ENCODE assay signal across 21 cellular contexts in the genomic region with DNA sequence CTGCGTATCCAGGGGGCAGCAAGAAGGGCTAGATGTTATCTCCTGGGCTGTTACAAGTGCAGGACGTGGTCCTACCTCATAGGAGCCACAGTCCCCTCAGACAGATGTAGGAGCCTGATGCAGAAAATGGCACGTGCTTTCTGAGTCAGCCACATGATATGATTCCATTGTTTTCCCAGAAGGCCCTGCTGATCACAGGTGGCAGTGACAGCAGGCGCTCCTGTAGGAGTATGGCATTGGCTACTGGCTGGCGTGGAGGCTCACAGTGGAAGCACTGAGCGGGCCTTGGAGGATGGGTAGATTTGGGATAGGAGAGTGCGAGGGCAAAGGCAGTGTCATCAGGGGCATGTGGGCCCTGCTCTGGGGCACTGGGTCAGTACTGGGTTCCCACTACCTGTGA. TPM values are rescaled to one million over a fixed set of nuclear protein-coding genes. Genes with fewer than 3 reads are reported as not detected.
A peak's percentile ranks its signal among the peaks of the same experiment; 100 is the strongest.
DNase-seq lines count a peak whose midpoint lies in the region; ATAC-seq and TF ChIP-seq lines count a peak whose summit lies in the region.
"Had no signal": no experiment of that assay in that cellular context is flagged by ENCODE, and none has a peak within 500 bp of the region (broad histone marks: within the 10 kb centered on the region; RNA-seq: fewer than 3 reads in every experiment).

No MANE protein-coding gene starts in this region.

- intact Hi-C loops in activated CD8-positive, alpha-beta T cell treated with anti-CD3 and anti-CD28 coated beads for 36 hours (cut with micrococcal nuclease): no loop called here
- intact Hi-C loops in CD4-positive, alpha-beta memory T cell (cut with micrococcal nuclease): no loop called here
- intact Hi-C loops in activated CD4-positive, alpha-beta memory T cell treated with anti-CD3 and anti-CD28 coated beads for 36 hours (cut with micrococcal nuclease): no loop called here
- intact Hi-C loops in naive thymus-derived CD4-positive, alpha-beta T cell (cut with micrococcal nuclease): no loop called here

- CTCF ChIA-PET in activated CD8-positive, alpha-beta T cell treated with anti-CD3 and anti-CD28 coated beads, Interleukin-2, amount 10 ng/mL, durations not matched to agents 7 days and 5 days (lab: Charles Lee): no interaction called here
- CTCF ChIA-PET in activated CD8-positive, alpha-beta T cell treated with anti-CD3 and anti-CD28 coated beads for 36 hours (lab: Charles Lee): no interaction called here
- CTCF ChIA-PET in CD4-positive, alpha-beta memory T cell (lab: Charles Lee; ENCODE audit: partially characterized antibody): no interaction called here
- CTCF ChIA-PET in activated CD4-positive, alpha-beta memory T cell treated with anti-CD3 and anti-CD28 coated beads for 36 hours (lab: Charles Lee): no interaction called here
- CTCF ChIA-PET in naive thymus-derived CD4-positive, alpha-beta T cell (lab: Charles Lee): no interaction called here

- H3K27ac ChIP-seq in CD4-positive, alpha-beta memory T cell (ENCODE audit: low read depth, low read length): no peak overlapping the region
- H3K27ac ChIP-seq in naive thymus-derived CD4-positive, alpha-beta T cell (ENCODE audit: low read depth, low read length): peak overlapping the region; percentile 26
- H3K27ac ChIP-seq: gastroesophageal sphincter had no signal

- peaks cover 38% of the 10 kb centered on the region for H3K4me1 ChIP-seq in CD4-positive, alpha-beta memory T cell (ENCODE audit: insufficient read depth, low read length)
- peaks cover 37 to 55% of the 10 kb centered on the region in 2 donors for H3K4me1 ChIP-seq in naive thymus-derived CD4-positive, alpha-beta T cell (ENCODE audit: control insufficient read depth in 2 of 2, insufficient read depth in 2 of 2, low read length in 2 of 2)

- H3K4me3 ChIP-seq in CD4-positive, alpha-beta memory T cell (ENCODE audit: low read length in 2 of 2): no peak overlapping the region
- H3K4me3 ChIP-seq in naive thymus-derived CD4-positive, alpha-beta T cell (ENCODE audit: low read length): no peak overlapping the region
- H3K4me3 ChIP-seq: gastroesophageal sphincter had no signal

- in situ Hi-C loops in GM13976 (cut with MboI; ENCODE audit: low sequenced_read_pairs, unreplicated experiment): no loop called here

- no peak overlapping the region for H3K4me3 Mint-ChIP-seq in activated CD8-positive, alpha-beta T cell treated with anti-CD3 and anti-CD28 coated beads, Interleukin-2, amount 10 ng/mL, durations not matched to agents 7 days and 5 days
- no peak overlapping the region for H3K4me3 Mint-ChIP-seq in activated CD8-positive, alpha-beta T cell treated with anti-CD3 and anti-CD28 coated beads for 36 hours
- no peak overlapping the region for H3K4me3 Mint-ChIP-seq in CD4-positive, alpha-beta memory T cell
- no peak overlapping the region for H3K4me3 Mint-ChIP-seq in activated CD4-positive, alpha-beta memory T cell treated with anti-CD3 and anti-CD28 coated beads for 36 hours
- peak overlapping the region in 1 of 10 donors; percentile 16 for H3K4me3 Mint-ChIP-seq in naive thymus-derived CD4-positive, alpha-beta T cell
- H3K4me3 Mint-ChIP-seq: activated T-cell treated with anti-CD3 and anti-CD28 coated beads, Interleukin-2, amount 50 U/mL, for 4 hours; IgD-negative memory B cell; type B pancreatic cell had no signal

- H3K27ac Mint-ChIP-seq in activated CD8-positive, alpha-beta T cell treated with anti-CD3 and anti-CD28 coated beads, Interleukin-2, amount 10 ng/mL, durations not matched to agents 7 days and 5 days: peak overlapping the region; percentile 16
- no peak overlapping the region for H3K27ac Mint-ChIP-seq in activated CD8-positive, alpha-beta T cell treated with anti-CD3 and anti-CD28 coated beads for 36 hours
- peak overlapping the region in 5 of 7 donors; percentile 29 to 88 (median 57) for H3K27ac Mint-ChIP-seq in CD4-positive, alpha-beta memory T cell
- H3K27ac Mint-ChIP-seq in activated CD4-positive, alpha-beta memory T cell treated with anti-CD3 and anti-CD28 coated beads for 36 hours: peak overlapping the region; percentile 58
- H3K27ac Mint-ChIP-seq in naive thymus-derived CD4-positive, alpha-beta T cell: peak overlapping the region in 8 of 9 donors; percentile 14 to 86 (median 68)
- H3K27ac Mint-ChIP-seq: IgD-negative memory B cell, type B pancreatic cell had no signal

- H3K27me3 ChIP-seq in CD4-positive, alpha-beta memory T cell (ENCODE audit: insufficient read depth, low read length): no peaks in the 10 kb centered on the region
- H3K27me3 ChIP-seq in naive thymus-derived CD4-positive, alpha-beta T cell (ENCODE audit: control insufficient read depth in 2 of 2, insufficient read depth in 2 of 2, low read length in 2 of 2): no peaks in the 10 kb centered on the region
- H3K27me3 ChIP-seq: gastroesophageal sphincter had no signal

- POLR2A ChIA-PET in activated CD8-positive, alpha-beta T cell treated with anti-CD3 and anti-CD28 coated beads, Interleukin-2, amount 10 ng/mL, durations not matched to agents 7 days and 5 days (lab: Charles Lee): no interaction called here
- POLR2A ChIA-PET in activated CD8-positive, alpha-beta T cell treated with anti-CD3 and anti-CD28 coated beads for 36 hours (lab: Charles Lee): interaction anchor here (0.6 to 1.7 kb wide), 2 partner anchors 10 to 21 kb away, joined by 3 to 7 read pairs; no protein-coding TSS in a partner anchor
- POLR2A ChIA-PET in CD4-positive, alpha-beta memory T cell (lab: Charles Lee; ENCODE audit: partially characterized antibody): interaction anchor here (2.2 kb wide), 1 partner anchor 9 kb away, joined by 7 read pairs; no protein-coding TSS in a partner anchor
- POLR2A ChIA-PET in activated CD4-positive, alpha-beta memory T cell treated with anti-CD3 and anti-CD28 coated beads for 36 hours (lab: Charles Lee): no interaction called here
- POLR2A ChIA-PET in naive thymus-derived CD4-positive, alpha-beta T cell (lab: Charles Lee): interaction anchor here (1.2 kb wide), 1 partner anchor 20 kb away, joined by 3 read pairs; no protein-coding TSS in a partner anchor

- no peak for TF ChIP-seq CTCF in activated CD8-positive, alpha-beta T cell treated with anti-CD3 and anti-CD28 coated beads for 36 hours (IDR thresholded peaks at IDR 0.05)
- TF ChIP-seq CTCF in GM13976 (IDR thresholded peaks at IDR 0.05; ENCODE audit: borderline replicate concordance, control extremely low read depth, extremely low read depth, insufficient read depth, missing control alignments): no peak

- no peaks in the 10 kb centered on the region for H3K27me3 Mint-ChIP-seq in activated CD8-positive, alpha-beta T cell treated with anti-CD3 and anti-CD28 coated beads, Interleukin-2, amount 10 ng/mL, durations not matched to agents 7 days and 5 days (ENCODE audit: low read depth)
- no peaks in the 10 kb centered on the region for H3K27me3 Mint-ChIP-seq in activated CD8-positive, alpha-beta T cell treated with anti-CD3 and anti-CD28 coated beads for 36 hours
- H3K27me3 Mint-ChIP-seq in CD4-positive, alpha-beta memory T cell: no peaks in the 10 kb centered on the region
- no peaks in the 10 kb centered on the region for H3K27me3 Mint-ChIP-seq in activated CD4-positive, alpha-beta memory T cell treated with anti-CD3 and anti-CD28 coated beads for 36 hours
- no peaks in the 10 kb centered on the region for H3K27me3 Mint-ChIP-seq in naive thymus-derived CD4-positive, alpha-beta T cell
- H3K27me3 Mint-ChIP-seq: IgD-negative memory B cell, type B pancreatic cell had no signal

- H3K9me3 Mint-ChIP-seq in activated CD8-positive, alpha-beta T cell treated with anti-CD3 and anti-CD28 coated beads, Interleukin-2, amount 10 ng/mL, durations not matched to agents 7 days and 5 days (ENCODE audit: insufficient read depth): no peaks in the 10 kb centered on the region
- no peaks in the 10 kb centered on the region for H3K9me3 Mint-ChIP-seq in activated CD8-positive, alpha-beta T cell treated with anti-CD3 and anti-CD28 coated beads for 36 hours
- no peaks in the 10 kb centered on the region for H3K9me3 Mint-ChIP-seq in CD4-positive, alpha-beta memory T cell
- H3K9me3 Mint-ChIP-seq in activated CD4-positive, alpha-beta memory T cell treated with anti-CD3 and anti-CD28 coated beads for 36 hours: no peaks in the 10 kb centered on the region
- no peaks in the 10 kb centered on the region for H3K9me3 Mint-ChIP-seq in naive thymus-derived CD4-positive, alpha-beta T cell
- H3K9me3 Mint-ChIP-seq: activated T-cell treated with anti-CD3 and anti-CD28 coated beads, Interleukin-2, amount 50 U/mL, for 4 hours; IgD-negative memory B cell; type B pancreatic cell had no signal

- H3K36me3 Mint-ChIP-seq in activated CD8-positive, alpha-beta T cell treated with anti-CD3 and anti-CD28 coated beads, Interleukin-2, amount 10 ng/mL, durations not matched to agents 7 days and 5 days (ENCODE audit: low read depth): peaks cover 86% of the 10 kb centered on the region
- H3K36me3 Mint-ChIP-seq in activated CD8-positive, alpha-beta T cell treated with anti-CD3 and anti-CD28 coated beads for 36 hours (ENCODE audit: low read depth): peaks cover 59% of the 10 kb centered on the region
- H3K36me3 Mint-ChIP-seq in CD4-positive, alpha-beta memory T cell: peaks cover 53 to 71% of the 10 kb centered on the region in 2 donors
- peaks cover 50% of the 10 kb centered on the region for H3K36me3 Mint-ChIP-seq in activated CD4-positive, alpha-beta memory T cell treated with anti-CD3 and anti-CD28 coated beads for 36 hours
- peaks cover 6 to 63% (median 36%) of the 10 kb centered on the region in 5 donors for H3K36me3 Mint-ChIP-seq in naive thymus-derived CD4-positive, alpha-beta T cell

- H3K36me3 ChIP-seq in CD4-positive, alpha-beta memory T cell (ENCODE audit: insufficient read depth, low read length): peaks cover 69% of the 10 kb centered on the region
- H3K36me3 ChIP-seq in naive thymus-derived CD4-positive, alpha-beta T cell (ENCODE audit: control insufficient read depth in 2 of 3, insufficient read depth in 3 of 3, low read length in 3 of 3): peaks cover 26 to 71% (median 48%) of the 10 kb centered on the region in 3 experiments

- no peak for ATAC-seq in activated CD8-positive, alpha-beta T cell treated with anti-CD3 and anti-CD28 coated beads, Interleukin-2, amount 10 ng/mL, durations not matched to agents 7 days and 5 days
- ATAC-seq in activated CD8-positive, alpha-beta T cell treated with anti-CD3 and anti-CD28 coated beads for 36 hours: no peak
- ATAC-seq in naive thymus-derived CD4-positive, alpha-beta T cell: no peak
- no peak for ATAC-seq in GM18907 (IDR thresholded peaks at IDR 0.05; ENCODE audit: unreplicated experiment)
- ATAC-seq: activated T-cell treated with anti-CD3 and anti-CD28 coated beads, Interleukin-2, amount 50 U/mL, for 4 hours; gastroesophageal sphincter; left ventricle myocardium superior had no signal

- DNase-seq in activated CD8-positive, alpha-beta T cell treated with anti-CD3 and anti-CD28 coated beads, Interleukin-2, amount 10 ng/mL, durations not matched to agents 7 days and 5 days: no peak
- DNase-seq in activated CD8-positive, alpha-beta T cell treated with anti-CD3 and anti-CD28 coated beads for 36 hours: no peak
- DNase-seq in CD4-positive, alpha-beta memory T cell: no peak
- no peak for DNase-seq in activated CD4-positive, alpha-beta memory T cell treated with anti-CD3 and anti-CD28 coated beads for 36 hours
- no peak for DNase-seq in naive thymus-derived CD4-positive, alpha-beta T cell
- no peak for DNase-seq in GM13976 (ENCODE audit: low spot score)
- no peak for DNase-seq in stimulated activated CD4-positive, alpha-beta T cell treated with anti-CD3 and anti-CD28 coated beads, Interleukin-2, amount 100 ng/mL, for 24 hours
- DNase-seq: activated T-cell treated with anti-CD3 and anti-CD28 coated beads, Interleukin-2, amount 50 U/mL, for 4 hours; DMS53; GF-D8; HCEC 1CT; left ventricle myocardium superior; NCI-H1092 treated with DMSO at 0.1 percent for 48 hours; NCI-H1930; NCI-H69; occipital lobe; SHP77 had no signal

- no peaks in the 10 kb centered on the region for H3K9me3 ChIP-seq in CD4-positive, alpha-beta memory T cell (ENCODE audit: control insufficient read depth in 1 of 2, low read length in 2 of 2)
- no peaks in the 10 kb centered on the region for H3K9me3 ChIP-seq in naive thymus-derived CD4-positive, alpha-beta T cell (ENCODE audit: control insufficient read depth in 2 of 3, low read length in 3 of 3)
- H3K9me3 ChIP-seq: gastroesophageal sphincter had no signal

- peaks cover 84% of the 10 kb centered on the region for H3K4me1 Mint-ChIP-seq in activated CD8-positive, alpha-beta T cell treated with anti-CD3 and anti-CD28 coated beads, Interleukin-2, amount 10 ng/mL, durations not matched to agents 7 days and 5 days (ENCODE audit: low read depth)
- peaks cover 64% of the 10 kb centered on the region for H3K4me1 Mint-ChIP-seq in activated CD8-positive, alpha-beta T cell treated with anti-CD3 and anti-CD28 coated beads for 36 hours (ENCODE audit: low read depth)
- peaks cover 29 to 48% (median 39%) of the 10 kb centered on the region in 4 donors for H3K4me1 Mint-ChIP-seq in CD4-positive, alpha-beta memory T cell
- peaks cover 44% of the 10 kb centered on the region for H3K4me1 Mint-ChIP-seq in activated CD4-positive, alpha-beta memory T cell treated with anti-CD3 and anti-CD28 coated beads for 36 hours (ENCODE audit: low read depth)
- peaks cover 31 to 66% (median 60%) of the 10 kb centered on the region in 7 donors for H3K4me1 Mint-ChIP-seq in naive thymus-derived CD4-positive, alpha-beta T cell

RNA-seq across cellular contexts. Expression of a gene that starts 21.9 kb away (rescaled TPM):
- total RNA-seq in activated CD8-positive, alpha-beta T cell treated with anti-CD3 and anti-CD28 coated beads, Interleukin-2, amount 10 ng/mL, durations not matched to agents 7 days and 5 days: 10 to 100 TPM; 86.2 to 87.4 TPM
- total RNA-seq in activated CD8-positive, alpha-beta T cell treated with anti-CD3 and anti-CD28 coated beads for 36 hours: 10 to 100 TPM; 55.3 to 55.9 TPM
- 100 to 1,000 TPM; 123 to 132 TPM for total RNA-seq in CD4-positive, alpha-beta memory T cell
- 10 to 100 TPM; 36.5 to 55.9 TPM for polyA plus RNA-seq in CD4-positive, alpha-beta memory T cell
- total RNA-seq in activated CD4-positive, alpha-beta memory T cell treated with anti-CD3 and anti-CD28 coated beads for 36 hours: 10 to 100 TPM; 51.6 to 55.3 TPM
- total RNA-seq in naive thymus-derived CD4-positive, alpha-beta T cell: 100 to 1,000 TPM in 3 of 5 experiments, 10 to 100 TPM in 2; 94.9 to 156 (median 118) TPM
- 10 to 100 TPM; 41.0 to 87.2 TPM for polyA plus RNA-seq in naive thymus-derived CD4-positive, alpha-beta T cell

RNA-seq across cellular contexts. Expression of a gene that starts 22.1 kb away (rescaled TPM):
- 10 to 100 TPM; 89.7 to 91.7 TPM for total RNA-seq in activated CD8-positive, alpha-beta T cell treated with anti-CD3 and anti-CD28 coated beads, Interleukin-2, amount 10 ng/mL, durations not matched to agents 7 days and 5 days
- 10 to 100 TPM; 44.5 to 51.7 TPM for total RNA-seq in activated CD8-positive, alpha-beta T cell treated with anti-CD3 and anti-CD28 coated beads for 36 hours
- 10 to 100 TPM; 95.5 to 96.9 TPM for total RNA-seq in CD4-positive, alpha-beta memory T cell
- 100 to 1,000 TPM; 204 to 206 TPM for polyA plus RNA-seq in CD4-positive, alpha-beta memory T cell
- total RNA-seq in activated CD4-positive, alpha-beta memory T cell treated with anti-CD3 and anti-CD28 coated beads for 36 hours: 10 to 100 TPM; 43.6 to 47.0 TPM
- total RNA-seq in naive thymus-derived CD4-positive, alpha-beta T cell: 100 to 1,000 TPM in 2 of 5 experiments, 10 to 100 TPM in 3; 66.2 to 118 (median 95.8) TPM
- 100 to 1,000 TPM; 175 to 234 TPM for polyA plus RNA-seq in naive thymus-derived CD4-positive, alpha-beta T cell

RNA-seq across cellular contexts. Expression of a gene that starts 33.3 kb away (rescaled TPM):
- 10 to 100 TPM; 54.6 to 58.4 TPM for total RNA-seq in activated CD8-positive, alpha-beta T cell treated with anti-CD3 and anti-CD28 coated beads, Interleukin-2, amount 10 ng/mL, durations not matched to agents 7 days and 5 days
- total RNA-seq in activated CD8-positive, alpha-beta T cell treated with anti-CD3 and anti-CD28 coated beads for 36 hours: 10 to 100 TPM; 31.9 to 32.4 TPM
- total RNA-seq in CD4-positive, alpha-beta memory T cell: 10 to 100 TPM; 39.8 to 41.9 TPM
- polyA plus RNA-seq in CD4-positive, alpha-beta memory T cell: 10 to 100 TPM; 66.3 to 82.5 TPM
- 10 to 100 TPM; 38.5 to 41.6 TPM for total RNA-seq in activated CD4-positive, alpha-beta memory T cell treated with anti-CD3 and anti-CD28 coated beads for 36 hours
- total RNA-seq in naive thymus-derived CD4-positive, alpha-beta T cell: 10 to 100 TPM; 13.8 to 52.9 (median 34.7) TPM
- 10 to 100 TPM; 48.9 to 68.2 TPM for polyA plus RNA-seq in naive thymus-derived CD4-positive, alpha-beta T cell

RNA-seq across cellular contexts. Expression of a gene that starts 54.2 kb away (rescaled TPM):
- 10 to 100 TPM; 22.1 to 24.4 TPM for total RNA-seq in activated CD8-positive, alpha-beta T cell treated with anti-CD3 and anti-CD28 coated beads, Interleukin-2, amount 10 ng/mL, durations not matched to agents 7 days and 5 days
- total RNA-seq in activated CD8-positive, alpha-beta T cell treated with anti-CD3 and anti-CD28 coated beads for 36 hours: 10 to 100 TPM; 18.5 to 19.8 TPM
- 10 to 100 TPM; 29.5 to 33.0 TPM for total RNA-seq in CD4-positive, alpha-beta memory T cell
- 10 to 100 TPM; 17.5 to 24.4 TPM for polyA plus RNA-seq in CD4-positive, alpha-beta memory T cell
- total RNA-seq in activated CD4-positive, alpha-beta memory T cell treated with anti-CD3 and anti-CD28 coated beads for 36 hours: 10 to 100 TPM; 20.6 to 23.0 TPM
- 10 to 100 TPM; 16.2 to 30.9 (median 23.9) TPM for total RNA-seq in naive thymus-derived CD4-positive, alpha-beta T cell
- 10 to 100 TPM; 10.9 to 21.7 TPM for polyA plus RNA-seq in naive thymus-derived CD4-positive, alpha-beta T cell

Comparison
In these comparisons a context has a peak if more than half of its experiments do, and no peak if none do; other contexts are left out.
1. POLR2A ChIA-PET loops: an anchor here in activated CD8-positive, alpha-beta T cell treated with anti-CD3 and anti-CD28 coated beads for 36 hours (0.6 to 1.7 kb wide), CD4-positive, alpha-beta memory T cell (2.2 kb wide) and naive thymus-derived CD4-positive, alpha-beta T cell (1.2 kb wide); none called in activated CD8-positive, alpha-beta T cell treated with anti-CD3 and anti-CD28 coated beads, Interleukin-2, amount 10 ng/mL, durations not matched to agents 7 days and 5 days and activated CD4-positive, alpha-beta memory T cell treated with anti-CD3 and anti-CD28 coated beads for 36 hours.